ENCODE assay signal across 2 cellular contexts in the genomic region with DNA sequence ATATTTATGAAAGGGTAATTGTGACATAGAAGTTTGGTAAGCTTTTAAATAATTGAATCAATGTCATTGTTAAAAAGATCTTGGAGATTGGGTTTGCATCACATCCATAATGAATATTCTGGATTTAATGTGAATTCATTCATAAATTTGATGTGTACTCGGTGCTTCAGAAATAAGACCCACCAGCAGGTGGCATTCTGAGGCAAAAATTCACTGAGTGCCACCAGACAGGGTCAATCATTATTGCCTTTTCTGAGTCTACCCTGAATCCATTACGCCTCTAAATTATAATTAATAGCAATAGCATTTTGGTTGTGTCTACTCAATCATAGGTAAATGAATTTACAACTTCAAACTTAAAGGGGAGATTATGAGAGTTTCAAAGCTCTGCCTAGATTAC.
TF ChIP-seq lines count a peak whose summit lies in the region.

No MANE protein-coding gene starts in this region.

TF ChIP-seq in H1, 55 proteins besides CTCF, POLR2A, EP300 and RAD21:
- no peak for TF ChIP-seq SIRT6 (IDR thresholded peaks at IDR 0.05; ENCODE audit: low read length)

TF ChIP-seq in GM12891, 5 proteins besides CTCF, POLR2A, EP300 and RAD21:
- TF ChIP-seq POLR2AphosphoS5 (IDR thresholded peaks at IDR 0.05; ENCODE audit: low read depth, low read length) (no peak), TAF1 (IDR thresholded peaks at IDR 0.05; ENCODE audit: low read depth, low read length) (no peak), POU2F2 (IDR thresholded peaks at IDR 0.05; ENCODE audit: low read depth, low read length) (no peak)
TF ChIP-seq in GM12891: peak in this region for 0.
